ENCODE assay signal across 8 cellular contexts in the genomic region with DNA sequence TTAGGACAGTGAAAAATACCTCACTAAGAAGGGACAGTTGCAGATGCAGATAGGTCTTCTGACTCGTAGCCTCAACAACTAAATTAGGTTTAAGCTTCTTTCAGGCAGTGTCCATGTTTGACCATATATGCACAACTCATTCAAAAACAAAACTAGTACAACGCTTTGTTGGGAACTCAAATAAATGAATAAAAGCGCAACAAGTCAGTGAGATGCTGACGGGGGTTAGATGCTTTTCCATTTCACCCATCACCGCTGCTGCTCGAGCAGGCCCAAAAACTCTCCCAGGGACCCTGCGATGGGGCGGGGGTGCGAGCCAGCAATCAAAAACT. TPM values are rescaled to one million over a fixed set of nuclear protein-coding genes. Genes with fewer than 3 reads are reported as not detected.
DNase-seq lines count a peak whose midpoint lies in the region; ATAC-seq, FAIRE-seq and TF ChIP-seq lines count a peak whose summit lies in the region.

No MANE protein-coding gene starts in this region.

- FAIRE-seq in bronchial epithelial cell (lab: Jason Lieb, UNC): no peak

- H3K36me3 ChIP-seq in ACC112 (ENCODE audit: insufficient read depth, low read length) (peaks cover 5% of the 10 kb centered on the region), bronchial epithelial cell (ENCODE audit: control insufficient read depth, insufficient read depth, low read length) (peaks cover 2% of the 10 kb centered on the region), mucosa of descending colon (ENCODE audit: low read depth) (no peaks in the 10 kb centered on the region)

- H2AFZ ChIP-seq in ACC112 (ENCODE audit: low read length, unreplicated experiment): peak overlapping the region; percentile 87

- no peak overlapping the region for H3K27ac ChIP-seq in ACC112 (ENCODE audit: low read depth, low read length)

- intact Hi-C loops in mucosa of descending colon (cut with DNase I, micrococcal nuclease): no loop called here

- no peaks in the 10 kb centered on the region for H3K9me3 ChIP-seq in mucosa of descending colon

- H3K27me3 ChIP-seq in ACC112 (ENCODE audit: insufficient read depth, low read length) (no peaks in the 10 kb centered on the region), bronchial epithelial cell (ENCODE audit: control insufficient read depth, insufficient read depth, low read length) (no peaks in the 10 kb centered on the region)

- TF ChIP-seq CTCF in bronchial epithelial cell (IDR thresholded peaks at IDR 0.05; ENCODE audit: insufficient read depth, low read length, severe bottlenecking) (no peak), mucosa of descending colon (IDR thresholded peaks at IDR 0.05) (no peak)

- DNase-seq in HT-29 (ENCODE audit: low spot score) (peak; percentile 28), bronchial epithelial cell (ENCODE audit: low read depth) (no peak), mucosa of descending colon (no peak)
- DNase-seq in stimulated activated naive CD4-positive, alpha-beta T cell (lab: John Stamatoyannopoulos, UW): no peak

- ATAC-seq in mucosa of descending colon (no peak), GM21447 (IDR thresholded peaks at IDR 0.05; ENCODE audit: unreplicated experiment) (no peak), HG02759 (IDR thresholded peaks at IDR 0.05; ENCODE audit: unreplicated experiment) (no peak), GM21825 (IDR thresholded peaks at IDR 0.05; ENCODE audit: unreplicated experiment) (no peak)

- H3K4me3 ChIP-seq in ACC112 (ENCODE audit: low read depth, low read length) (peak overlapping the region; percentile 97), bronchial epithelial cell (ENCODE audit: low read depth, low read length) (peak overlapping the region; percentile 70), mucosa of descending colon (peak overlapping the region; percentile 96)

- H3K4me1 ChIP-seq in ACC112 (ENCODE audit: control insufficient read depth, insufficient read depth, low read length, unreplicated experiment) (peaks cover 10% of the 10 kb centered on the region), mucosa of descending colon (ENCODE audit: low read depth) (no peaks in the 10 kb centered on the region)

- peaks cover 40% of the 10 kb centered on the region for H3K79me2 ChIP-seq in ACC112 (ENCODE audit: control insufficient read depth, insufficient read depth, low read length, unreplicated experiment)

RNA-seq across cellular contexts. Expression of gene RPAP3, which starts 0.6 kb away (rescaled TPM):
- total RNA-seq in HT-29 (2014; rRNA removed; shearing (Covaris generic)): 8.6 and 9.4 TPM in 2 replicates
- 7.6 and 9.9 TPM in 2 replicates for total RNA-seq in bronchial epithelial cell
- 10 to 100 TPM; 16.5 to 26.0 (median 20.0) TPM for total RNA-seq in mucosa of descending colon

RNA-seq across cellular contexts. Expression of gene ENDOU, which starts 20.1 kb away (rescaled TPM):
- total RNA-seq in HT-29 (2014; rRNA removed; shearing (Covaris generic)): not detected in 2 replicates
- 0.38 TPM in 1 of 2 replicates, not detected in the other for total RNA-seq in bronchial epithelial cell
- total RNA-seq in mucosa of descending colon: under 1 TPM in 2 of 3 donors, not detected in 1; 0.19 to 0.31 TPM

RNA-seq across cellular contexts. Expression of gene RAPGEF3, which starts 53.5 kb away (rescaled TPM):
- 38.2 and 44.1 TPM in 2 replicates for total RNA-seq in HT-29 (2014; rRNA removed; shearing (Covaris generic))
- total RNA-seq in bronchial epithelial cell: 0.90 and 3.9 TPM in 2 replicates
- total RNA-seq in mucosa of descending colon: 10 to 100 TPM in 2 of 3 donors, 1 to 10 TPM in 1; 9.5 to 15.6 (median 11.4) TPM
